ENCODE assay signal across 2 cellular contexts in the genomic region with DNA sequence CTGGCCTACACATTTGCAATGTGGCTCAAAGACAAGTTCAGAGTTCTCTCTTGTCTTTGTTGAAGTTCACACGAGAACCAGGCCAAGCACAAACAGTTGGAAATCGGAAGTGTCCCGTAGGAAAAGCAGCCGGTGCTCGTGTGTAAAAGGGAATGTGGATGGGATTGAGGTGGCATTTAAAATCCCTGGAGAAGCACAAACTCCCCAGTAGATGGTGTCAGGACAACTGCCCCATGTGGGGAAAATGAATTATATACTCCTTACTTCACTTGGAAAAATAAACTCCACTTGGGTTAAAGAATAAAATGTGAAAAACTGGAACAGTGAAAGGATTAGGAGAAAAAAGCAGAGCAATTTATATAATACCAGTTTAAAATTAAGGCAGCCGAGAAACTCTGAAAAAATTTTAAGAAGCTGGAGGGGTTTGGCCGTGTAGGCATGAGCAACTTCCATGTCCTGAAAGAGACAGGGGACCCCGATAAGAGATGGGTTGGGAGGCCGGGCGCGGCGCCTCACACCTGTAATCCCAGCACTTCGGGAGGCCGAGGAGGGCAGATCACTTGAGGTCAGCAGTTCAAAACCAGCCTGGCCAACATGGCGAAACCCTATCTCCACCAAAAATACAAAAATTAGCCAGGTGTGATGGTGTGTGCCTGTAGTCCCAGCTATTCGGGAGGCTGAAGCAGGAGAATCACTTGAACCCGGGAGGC.
TF ChIP-seq lines count a peak whose summit lies in the region.

No MANE protein-coding gene starts in this region.

TF ChIP-seq in HCT116, 20 proteins besides CTCF, POLR2A, EP300 and RAD21:
- no peak for TF ChIP-seq ZNF274 (IDR thresholded peaks at IDR 0.05; ENCODE audit: low read depth, low read length)
- TF ChIP-seq CEBPB (IDR thresholded peaks at IDR 0.05; ENCODE audit: low read depth): no peak
- no peak for TF ChIP-seq ELF1 (IDR thresholded peaks at IDR 0.05; ENCODE audit: borderline replicate concordance, low read depth)
- TF ChIP-seq EZH2phosphoT487 (IDR thresholded peaks at IDR 0.05; ENCODE audit: borderline replicate concordance): no peak
- TF ChIP-seq EGR1 (IDR thresholded peaks at IDR 0.05; ENCODE audit: low read depth): no peak
- no peak for TF ChIP-seq JUND (IDR thresholded peaks at IDR 0.05)
- no peak for TF ChIP-seq CBX3 (IDR thresholded peaks at IDR 0.05; ENCODE audit: low read depth)
- TF ChIP-seq YY1 (IDR thresholded peaks at IDR 0.05; ENCODE audit: extremely low read depth, insufficient replicate concordance, low read depth, low read length): no peak
- TF ChIP-seq FOSL1 (IDR thresholded peaks at IDR 0.05; ENCODE audit: low read depth): no peak
- TF ChIP-seq, protein P1, sequence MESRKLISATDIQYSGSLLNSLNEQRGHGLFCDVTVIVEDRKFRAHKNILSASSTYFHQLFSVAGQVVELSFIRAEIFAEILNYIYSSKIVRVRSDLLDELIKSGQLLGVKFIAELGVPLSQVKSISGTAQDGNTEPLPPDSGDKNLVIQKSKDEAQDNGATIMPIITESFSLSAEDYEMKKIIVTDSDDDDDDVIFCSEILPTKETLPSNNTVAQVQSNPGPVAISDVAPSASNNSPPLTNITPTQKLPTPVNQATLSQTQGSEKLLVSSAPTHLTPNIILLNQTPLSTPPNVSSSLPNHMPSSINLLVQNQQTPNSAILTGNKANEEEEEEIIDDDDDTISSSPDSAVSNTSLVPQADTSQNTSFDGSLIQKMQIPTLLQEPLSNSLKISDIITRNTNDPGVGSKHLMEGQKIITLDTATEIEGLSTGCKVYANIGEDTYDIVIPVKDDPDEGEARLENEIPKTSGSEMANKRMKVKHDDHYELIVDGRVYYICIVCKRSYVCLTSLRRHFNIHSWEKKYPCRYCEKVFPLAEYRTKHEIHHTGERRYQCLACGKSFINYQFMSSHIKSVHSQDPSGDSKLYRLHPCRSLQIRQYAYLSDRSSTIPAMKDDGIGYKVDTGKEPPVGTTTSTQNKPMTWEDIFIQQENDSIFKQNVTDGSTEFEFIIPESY (IDR thresholded peaks at IDR 0.05; ENCODE audit: extremely low read depth, insufficient replicate concordance, low read length): no peak
- no peak for TF ChIP-seq EZH2 (IDR thresholded peaks at IDR 0.05)
- no peak for TF ChIP-seq SP1 (IDR thresholded peaks at IDR 0.05; ENCODE audit: low read depth)
TF ChIP-seq in HCT116: peak in this region for 0.

TF ChIP-seq in K562, 482 proteins besides CTCF, POLR2A, EP300 and RAD21:
- no peak for TF ChIP-seq ZNF586 (CRISPR knock-in tag; conservative IDR thresholded peaks at IDR 0.05)
- TF ChIP-seq NEUROD1 (IDR thresholded peaks at IDR 0.05; ENCODE audit: borderline replicate concordance, low read depth, low read length, partially characterized antibody): no peak
- no peak for TF ChIP-seq MAFF (IDR thresholded peaks at IDR 0.05; ENCODE audit: low read length)
- TF ChIP-seq ZNF830 (CRISPR knock-in tag; IDR thresholded peaks at IDR 0.05): no peak
- TF ChIP-seq, protein P2, sequence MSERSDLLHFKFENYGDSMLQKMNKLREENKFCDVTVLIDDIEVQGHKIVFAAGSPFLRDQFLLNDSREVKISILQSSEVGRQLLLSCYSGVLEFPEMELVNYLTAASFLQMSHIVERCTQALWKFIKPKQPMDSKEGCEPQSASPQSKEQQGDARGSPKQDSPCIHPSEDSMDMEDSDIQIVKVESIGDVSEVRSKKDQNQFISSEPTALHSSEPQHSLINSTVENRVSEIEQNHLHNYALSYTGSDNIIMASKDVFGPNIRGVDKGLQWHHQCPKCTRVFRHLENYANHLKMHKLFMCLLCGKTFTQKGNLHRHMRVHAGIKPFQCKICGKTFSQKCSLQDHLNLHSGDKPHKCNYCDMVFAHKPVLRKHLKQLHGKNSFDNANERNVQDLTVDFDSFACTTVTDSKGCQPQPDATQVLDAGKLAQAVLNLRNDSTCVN (CRISPR knock-in tag; IDR thresholded peaks at IDR 0.05): no peak
- no peak for TF ChIP-seq JUND (IDR thresholded peaks at IDR 0.05; ENCODE audit: borderline replicate concordance, low read depth, low read length)
- TF ChIP-seq JUND (tag; IDR thresholded peaks at IDR 0.05; ENCODE audit: borderline replicate concordance, low read depth, low read length): no peak
- TF ChIP-seq SIN3A (IDR thresholded peaks at IDR 0.05; ENCODE audit: borderline replicate concordance in 2 of 2, control insufficient read depth in 1 of 2, low read depth in 2 of 2, low read length in 2 of 2): no peak
- no peak for TF ChIP-seq ZNF766 (CRISPR knock-in tag; conservative IDR thresholded peaks at IDR 0.05)
- TF ChIP-seq MTF1 (CRISPR knock-in tag; IDR thresholded peaks at IDR 0.05; ENCODE audit: borderline replicate concordance): no peak
- no peak for TF ChIP-seq MYBL2 (IDR thresholded peaks at IDR 0.05; ENCODE audit: low read depth)
- TF ChIP-seq MYBL2 (CRISPR knock-in tag; IDR thresholded peaks at IDR 0.05; ENCODE audit: borderline replicate concordance): no peak
- TF ChIP-seq, protein P3, sequence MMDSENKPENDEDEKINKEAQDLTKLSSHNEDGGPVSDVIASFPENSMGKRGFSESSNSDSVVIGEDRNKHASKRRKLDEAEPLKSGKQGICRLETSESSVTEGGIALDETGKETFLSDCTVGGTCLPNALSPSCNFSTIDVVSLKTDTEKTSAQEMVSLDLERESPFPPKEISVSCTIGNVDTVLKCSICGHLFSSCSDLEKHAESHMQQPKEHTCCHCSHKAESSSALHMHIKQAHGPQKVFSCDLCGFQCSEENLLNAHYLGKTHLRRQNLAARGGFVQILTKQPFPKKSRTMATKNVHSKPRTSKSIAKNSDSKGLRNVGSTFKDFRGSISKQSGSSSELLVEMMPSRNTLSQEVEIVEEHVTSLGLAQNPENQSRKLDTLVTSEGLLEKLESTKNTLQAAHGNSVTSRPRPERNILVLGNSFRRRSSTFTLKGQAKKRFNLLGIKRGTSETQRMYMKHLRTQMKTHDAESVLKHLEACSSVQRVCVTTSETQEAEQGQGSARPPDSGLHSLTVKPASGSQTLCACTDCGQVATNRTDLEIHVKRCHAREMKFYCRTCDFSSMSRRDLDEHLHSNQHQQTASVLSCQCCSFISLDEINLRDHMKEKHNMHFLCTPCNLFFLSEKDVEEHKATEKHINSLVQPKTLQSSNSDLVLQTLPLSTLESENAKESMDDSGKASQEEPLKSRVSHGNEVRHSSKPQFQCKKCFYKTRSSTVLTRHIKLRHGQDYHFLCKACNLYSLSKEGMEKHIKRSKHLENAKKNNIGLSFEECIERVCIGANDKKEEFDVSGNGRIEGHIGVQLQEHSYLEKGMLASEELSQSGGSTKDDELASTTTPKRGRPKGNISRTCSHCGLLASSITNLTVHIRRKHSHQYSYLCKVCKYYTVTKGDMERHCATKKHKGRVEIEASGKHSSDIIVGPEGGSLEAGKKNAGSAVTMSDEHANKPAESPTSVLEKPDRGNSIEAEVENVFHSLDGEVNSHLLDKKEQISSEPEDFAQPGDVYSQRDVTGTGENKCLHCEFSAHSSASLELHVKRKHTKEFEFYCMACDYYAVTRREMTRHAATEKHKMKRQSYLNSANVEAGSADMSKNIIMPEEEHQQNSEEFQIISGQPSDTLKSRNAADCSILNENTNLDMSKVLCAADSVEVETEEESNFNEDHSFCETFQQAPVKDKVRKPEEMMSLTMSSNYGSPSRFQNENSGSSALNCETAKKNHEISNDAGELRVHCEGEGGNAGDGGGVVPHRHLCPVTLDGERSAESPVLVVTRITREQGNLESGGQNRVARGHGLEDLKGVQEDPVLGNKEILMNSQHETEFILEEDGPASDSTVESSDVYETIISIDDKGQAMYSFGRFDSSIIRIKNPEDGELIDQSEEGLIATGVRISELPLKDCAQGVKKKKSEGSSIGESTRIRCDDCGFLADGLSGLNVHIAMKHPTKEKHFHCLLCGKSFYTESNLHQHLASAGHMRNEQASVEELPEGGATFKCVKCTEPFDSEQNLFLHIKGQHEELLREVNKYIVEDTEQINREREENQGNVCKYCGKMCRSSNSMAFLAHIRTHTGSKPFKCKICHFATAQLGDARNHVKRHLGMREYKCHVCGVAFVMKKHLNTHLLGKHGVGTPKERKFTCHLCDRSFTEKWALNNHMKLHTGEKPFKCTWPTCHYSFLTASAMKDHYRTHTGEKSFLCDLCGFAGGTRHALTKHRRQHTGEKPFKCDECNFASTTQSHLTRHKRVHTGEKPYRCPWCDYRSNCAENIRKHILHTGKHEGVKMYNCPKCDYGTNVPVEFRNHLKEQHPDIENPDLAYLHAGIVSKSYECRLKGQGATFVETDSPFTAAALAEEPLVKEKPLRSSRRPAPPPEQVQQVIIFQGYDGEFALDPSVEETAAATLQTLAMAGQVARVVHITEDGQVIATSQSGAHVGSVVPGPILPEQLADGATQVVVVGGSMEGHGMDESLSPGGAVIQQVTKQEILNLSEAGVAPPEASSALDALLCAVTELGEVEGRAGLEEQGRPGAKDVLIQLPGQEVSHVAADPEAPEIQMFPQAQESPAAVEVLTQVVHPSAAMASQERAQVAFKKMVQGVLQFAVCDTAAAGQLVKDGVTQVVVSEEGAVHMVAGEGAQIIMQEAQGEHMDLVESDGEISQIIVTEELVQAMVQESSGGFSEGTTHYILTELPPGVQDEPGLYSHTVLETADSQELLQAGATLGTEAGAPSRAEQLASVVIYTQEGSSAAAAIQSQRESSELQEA (IDR thresholded peaks at IDR 0.05; ENCODE audit: low read depth): no peak
- TF ChIP-seq, protein P4, sequence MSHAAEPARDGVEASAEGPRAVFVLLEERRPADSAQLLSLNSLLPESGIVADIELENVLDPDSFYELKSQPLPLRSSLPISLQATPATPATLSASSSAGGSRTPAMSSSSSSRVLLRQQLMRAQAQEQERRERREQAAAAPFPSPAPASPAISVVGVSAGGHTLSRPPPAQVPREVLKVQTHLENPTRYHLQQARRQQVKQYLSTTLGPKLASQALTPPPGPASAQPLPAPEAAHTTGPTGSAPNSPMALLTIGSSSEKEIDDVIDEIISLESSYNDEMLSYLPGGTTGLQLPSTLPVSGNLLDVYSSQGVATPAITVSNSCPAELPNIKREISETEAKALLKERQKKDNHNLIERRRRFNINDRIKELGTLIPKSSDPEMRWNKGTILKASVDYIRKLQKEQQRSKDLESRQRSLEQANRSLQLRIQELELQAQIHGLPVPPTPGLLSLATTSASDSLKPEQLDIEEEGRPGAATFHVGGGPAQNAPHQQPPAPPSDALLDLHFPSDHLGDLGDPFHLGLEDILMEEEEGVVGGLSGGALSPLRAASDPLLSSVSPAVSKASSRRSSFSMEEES (CRISPR knock-in tag; IDR thresholded peaks at IDR 0.05): no peak
- no peak for TF ChIP-seq STAT5B (CRISPR knock-in tag; IDR thresholded peaks at IDR 0.05)
- TF ChIP-seq, protein P5, sequence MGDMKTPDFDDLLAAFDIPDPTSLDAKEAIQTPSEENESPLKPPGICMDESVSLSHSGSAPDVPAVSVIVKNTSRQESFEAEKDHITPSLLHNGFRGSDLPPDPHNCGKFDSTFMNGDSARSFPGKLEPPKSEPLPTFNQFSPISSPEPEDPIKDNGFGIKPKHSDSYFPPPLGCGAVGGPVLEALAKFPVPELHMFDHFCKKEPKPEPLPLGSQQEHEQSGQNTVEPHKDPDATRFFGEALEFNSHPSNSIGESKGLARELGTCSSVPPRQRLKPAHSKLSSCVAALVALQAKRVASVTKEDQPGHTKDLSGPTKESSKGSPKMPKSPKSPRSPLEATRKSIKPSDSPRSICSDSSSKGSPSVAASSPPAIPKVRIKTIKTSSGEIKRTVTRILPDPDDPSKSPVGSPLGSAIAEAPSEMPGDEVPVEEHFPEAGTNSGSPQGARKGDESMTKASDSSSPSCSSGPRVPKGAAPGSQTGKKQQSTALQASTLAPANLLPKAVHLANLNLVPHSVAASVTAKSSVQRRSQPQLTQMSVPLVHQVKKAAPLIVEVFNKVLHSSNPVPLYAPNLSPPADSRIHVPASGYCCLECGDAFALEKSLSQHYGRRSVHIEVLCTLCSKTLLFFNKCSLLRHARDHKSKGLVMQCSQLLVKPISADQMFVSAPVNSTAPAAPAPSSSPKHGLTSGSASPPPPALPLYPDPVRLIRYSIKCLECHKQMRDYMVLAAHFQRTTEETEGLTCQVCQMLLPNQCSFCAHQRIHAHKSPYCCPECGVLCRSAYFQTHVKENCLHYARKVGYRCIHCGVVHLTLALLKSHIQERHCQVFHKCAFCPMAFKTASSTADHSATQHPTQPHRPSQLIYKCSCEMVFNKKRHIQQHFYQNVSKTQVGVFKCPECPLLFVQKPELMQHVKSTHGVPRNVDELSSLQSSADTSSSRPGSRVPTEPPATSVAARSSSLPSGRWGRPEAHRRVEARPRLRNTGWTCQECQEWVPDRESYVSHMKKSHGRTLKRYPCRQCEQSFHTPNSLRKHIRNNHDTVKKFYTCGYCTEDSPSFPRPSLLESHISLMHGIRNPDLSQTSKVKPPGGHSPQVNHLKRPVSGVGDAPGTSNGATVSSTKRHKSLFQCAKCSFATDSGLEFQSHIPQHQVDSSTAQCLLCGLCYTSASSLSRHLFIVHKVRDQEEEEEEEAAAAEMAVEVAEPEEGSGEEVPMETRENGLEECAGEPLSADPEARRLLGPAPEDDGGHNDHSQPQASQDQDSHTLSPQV (IDR thresholded peaks at IDR 0.05): no peak
- TF ChIP-seq BRCA1 (IDR thresholded peaks at IDR 0.05): no peak
- TF ChIP-seq BRCA1 (CRISPR knock-in tag; IDR thresholded peaks at IDR 0.05): no peak
- no peak for TF ChIP-seq SMAD4 (CRISPR knock-in tag; conservative IDR thresholded peaks at IDR 0.05)
- no peak for TF ChIP-seq SMC3 (conservative IDR thresholded peaks at IDR 0.05; ENCODE audit: insufficient read depth, low read depth, low read length)
